Comparison of ENCODE assay signal across 10 cellular contexts in genomic region chr14:99228760-99229159, GRCh38. TPM values are rescaled to one million over a fixed set of nuclear protein-coding genes. Genes with fewer than 3 reads are reported as not detected.
DNase-seq lines count a peak whose midpoint lies in the region; ATAC-seq and TF ChIP-seq lines count a peak whose summit lies in the region.
"Not testable (repeated sequence)": the region's sequence is repeated elsewhere in the genome, so short reads cannot be mapped to it uniquely, and the experiment has no call there.
"Had no signal": no experiment of that assay in that cellular context is flagged by ENCODE, and none has a peak within 500 bp of the region (broad histone marks: within the 10 kb centered on the region; RNA-seq: fewer than 3 reads in every experiment).

No MANE protein-coding gene starts in this region.

- H3K4me1 Mint-ChIP-seq in activated CD4-positive, alpha-beta T cell treated with anti-CD3 and anti-CD28 coated beads, Interleukin-2, amount 10 ng/mL, durations not matched to agents 7 days and 5 days = peaks cover 98% of the 10 kb centered on the region
- H3K4me1 Mint-ChIP-seq in activated T-cell treated with anti-CD3 and anti-CD28 coated beads, Interleukin-2, amount 50 U/mL, for 4 hours (ENCODE audit: low read depth) = peaks cover 96% of the 10 kb centered on the region
- H3K4me1 Mint-ChIP-seq in activated naive CD4-positive, alpha-beta T cell treated with anti-CD3 and anti-CD28 coated beads, Interleukin-2, amount 10 ng/mL, durations not matched to agents 7 days and 5 days = peaks cover 97% of the 10 kb centered on the region
- peaks cover 96% of the 10 kb centered on the region for H3K4me1 Mint-ChIP-seq in brain
- H3K4me1 Mint-ChIP-seq in natural killer cell = peaks cover 83 to 88% of the 10 kb centered on the region in 2 donors
- H3K4me1 Mint-ChIP-seq in stimulated activated naive B cell treated with anti-CD40 and anti-IgM and Interleukin-4, amounts not matched to agents 10 μg/mL and 1 μg/mL and 100 μg/mL, for 72 hours = not testable (repeated sequence)

- not testable (repeated sequence) for H3K27me3 Mint-ChIP-seq in activated CD4-positive, alpha-beta T cell treated with anti-CD3 and anti-CD28 coated beads, Interleukin-2, amount 10 ng/mL, durations not matched to agents 7 days and 5 days; activated T-cell treated with anti-CD3 and anti-CD28 coated beads, Interleukin-2, amount 50 U/mL, for 4 hours (ENCODE audit: low read depth); activated naive CD4-positive, alpha-beta T cell treated with anti-CD3 and anti-CD28 coated beads, Interleukin-2, amount 10 ng/mL, durations not matched to agents 7 days and 5 days; brain; natural killer cell (ENCODE audit: low read depth in 2 of 2)
- H3K27me3 Mint-ChIP-seq in stimulated activated naive B cell treated with anti-CD40 and anti-IgM and Interleukin-4, amounts not matched to agents 10 μg/mL and 1 μg/mL and 100 μg/mL, for 72 hours = peaks cover 27 to 70% of the 10 kb centered on the region in 2 donors

- not testable (repeated sequence) for H3K36me3 ChIP-seq in HEK293 (ENCODE audit: control insufficient read depth in 2 of 2, insufficient read depth in 1 of 2, low read length in 2 of 2)

- peaks cover 30% of the 10 kb centered on the region for H3K4me1 ChIP-seq in HEK293 (ENCODE audit: control insufficient read depth, insufficient read depth, low read length)

- not testable (repeated sequence) for H3K4me3 ChIP-seq in HEK293 (ENCODE audit: low read depth, low read length)

- intact Hi-C loops in natural killer cell (cut with micrococcal nuclease) = not testable (repeated sequence)

- H3K9me3 Mint-ChIP-seq in activated CD4-positive, alpha-beta T cell treated with anti-CD3 and anti-CD28 coated beads, Interleukin-2, amount 10 ng/mL, durations not matched to agents 7 days and 5 days; activated T-cell treated with anti-CD3 and anti-CD28 coated beads, Interleukin-2, amount 50 U/mL, for 4 hours; activated naive CD4-positive, alpha-beta T cell treated with anti-CD3 and anti-CD28 coated beads, Interleukin-2, amount 10 ng/mL, durations not matched to agents 7 days and 5 days; brain; natural killer cell; stimulated activated naive B cell treated with anti-CD40 and anti-IgM and Interleukin-4, amounts not matched to agents 10 μg/mL and 1 μg/mL and 100 μg/mL, for 72 hours: not testable (repeated sequence)

- ATAC-seq in activated T-cell treated with anti-CD3 and anti-CD28 coated beads, Interleukin-2, amount 50 U/mL, for 4 hours; natural killer cell; stimulated activated naive B cell treated with anti-CD40 and anti-IgM and Interleukin-4, amounts not matched to agents 10 μg/mL and 1 μg/mL and 100 μg/mL, for 72 hours (replicated peaks): not testable (repeated sequence)

- not testable (repeated sequence) for DNase-seq in activated CD4-positive, alpha-beta T cell treated with anti-CD3 and anti-CD28 coated beads, Interleukin-2, amount 10 ng/mL, durations not matched to agents 7 days and 5 days; activated T-cell treated with anti-CD3 and anti-CD28 coated beads, Interleukin-2, amount 50 U/mL, for 4 hours; activated naive CD4-positive, alpha-beta T cell treated with anti-CD3 and anti-CD28 coated beads, Interleukin-2, amount 10 ng/mL, durations not matched to agents 7 days and 5 days; natural killer cell; stimulated activated naive B cell treated with anti-CD40 and anti-IgM and Interleukin-4, amounts not matched to agents 10 μg/mL and 1 μg/mL and 100 μg/mL, for 72 hours

- peaks cover 82% of the 10 kb centered on the region for H3K36me3 Mint-ChIP-seq in activated CD4-positive, alpha-beta T cell treated with anti-CD3 and anti-CD28 coated beads, Interleukin-2, amount 10 ng/mL, durations not matched to agents 7 days and 5 days (ENCODE audit: low read depth)
- H3K36me3 Mint-ChIP-seq in activated T-cell treated with anti-CD3 and anti-CD28 coated beads, Interleukin-2, amount 50 U/mL, for 4 hours (ENCODE audit: insufficient read depth) = peaks cover 30% of the 10 kb centered on the region
- peaks cover 79% of the 10 kb centered on the region for H3K36me3 Mint-ChIP-seq in activated naive CD4-positive, alpha-beta T cell treated with anti-CD3 and anti-CD28 coated beads, Interleukin-2, amount 10 ng/mL, durations not matched to agents 7 days and 5 days
- not testable (repeated sequence) for H3K36me3 Mint-ChIP-seq in brain; natural killer cell; stimulated activated naive B cell treated with anti-CD40 and anti-IgM and Interleukin-4, amounts not matched to agents 10 μg/mL and 1 μg/mL and 100 μg/mL, for 72 hours

- TF ChIP-seq CTCF in HEK293 (tag by site-specific recombination; IDR thresholded peaks at IDR 0.05); brain (conservative IDR thresholded peaks at IDR 0.05); natural killer cell (IDR thresholded peaks at IDR 0.05): not testable (repeated sequence)

- H3K9me3 ChIP-seq in HEK293 (ENCODE audit: control insufficient read depth, insufficient read depth, low read depth, low read length) = not testable (repeated sequence)

- POLR2A ChIA-PET in HEK293 (lab: Yijun Ruan, JAX); activated CD4-positive, alpha-beta T cell treated with anti-CD3 and anti-CD28 coated beads, Interleukin-2, amount 10 ng/mL, durations not matched to agents 7 days and 5 days (lab: Charles Lee): not testable (repeated sequence)

- H3K27ac Mint-ChIP-seq in activated CD4-positive, alpha-beta T cell treated with anti-CD3 and anti-CD28 coated beads, Interleukin-2, amount 10 ng/mL, durations not matched to agents 7 days and 5 days = peak overlapping the region; percentile 98
- H3K27ac Mint-ChIP-seq in activated naive CD4-positive, alpha-beta T cell treated with anti-CD3 and anti-CD28 coated beads, Interleukin-2, amount 10 ng/mL, durations not matched to agents 7 days and 5 days = peak overlapping the region; percentile 99
- peak overlapping the region; percentile 29 to 87 (median 60) for H3K27ac Mint-ChIP-seq in brain
- H3K27ac Mint-ChIP-seq in natural killer cell = peak overlapping the region; percentile 94 to 96
- H3K27ac Mint-ChIP-seq in stimulated activated naive B cell treated with anti-CD40 and anti-IgM and Interleukin-4, amounts not matched to agents 10 μg/mL and 1 μg/mL and 100 μg/mL, for 72 hours = peak overlapping the region; percentile 2

- CTCF ChIA-PET in HEK293 (lab: Yijun Ruan, JAX) = interaction anchor here (0.6 to 1.2 kb wide), 2 partner anchors 38 to 43 kb away, joined by 3 read pairs; partner anchors contain the start of gene BCL11B
- CTCF ChIA-PET in activated CD4-positive, alpha-beta T cell treated with anti-CD3 and anti-CD28 coated beads, Interleukin-2, amount 10 ng/mL, durations not matched to agents 7 days and 5 days (lab: Charles Lee) = interaction anchor here (0.5 to 17.4 kb wide), 8 partner anchors 8 to 1116 kb away, joined by 3 to 192 read pairs (median 3); partner anchors contain the start of gene BCL11B
- CTCF ChIA-PET in activated naive CD4-positive, alpha-beta T cell treated with anti-CD3 and anti-CD28 coated beads, Interleukin-2, amount 10 ng/mL, durations not matched to agents 7 days and 5 days (lab: Charles Lee) = interaction anchor here (1.0 to 11.9 kb wide), 2 partner anchors 20 to 36 kb away, joined by 3 to 140 read pairs; no protein-coding TSS in a partner anchor

- not testable (repeated sequence) for H3K27ac ChIP-seq in HEK293 (ENCODE audit: extremely low read depth, low read depth, low read length)

- peak overlapping the region; percentile 74 for H3K4me3 Mint-ChIP-seq in activated CD4-positive, alpha-beta T cell treated with anti-CD3 and anti-CD28 coated beads, Interleukin-2, amount 10 ng/mL, durations not matched to agents 7 days and 5 days
- H3K4me3 Mint-ChIP-seq in activated T-cell treated with anti-CD3 and anti-CD28 coated beads, Interleukin-2, amount 50 U/mL, for 4 hours = peak overlapping the region; percentile 7
- peak overlapping the region; percentile 74 for H3K4me3 Mint-ChIP-seq in activated naive CD4-positive, alpha-beta T cell treated with anti-CD3 and anti-CD28 coated beads, Interleukin-2, amount 10 ng/mL, durations not matched to agents 7 days and 5 days
- peak overlapping the region in 2 of 5 experiments; percentile 18 to 54 for H3K4me3 Mint-ChIP-seq in brain
- H3K4me3 Mint-ChIP-seq in natural killer cell = peak overlapping the region; percentile 82
- not testable (repeated sequence) for H3K4me3 Mint-ChIP-seq in stimulated activated naive B cell treated with anti-CD40 and anti-IgM and Interleukin-4, amounts not matched to agents 10 μg/mL and 1 μg/mL and 100 μg/mL, for 72 hours

TF ChIP-seq in HEK293, 187 proteins besides CTCF, POLR2A, EP300 and RAD21:
- TF ChIP-seq ZBTB17 (tag by site-specific recombination; IDR thresholded peaks at IDR 0.05) (peak; percentile 91), ZNF366 (tag by site-specific recombination; conservative IDR thresholded peaks at IDR 0.05) (peak; percentile 99)

RNA-seq across cellular contexts. Expression of gene BCL11B, which starts 43.2 kb away (rescaled TPM):
- total RNA-seq in activated CD4-positive, alpha-beta T cell treated with anti-CD3 and anti-CD28 coated beads, Interleukin-2, amount 10 ng/mL, durations not matched to agents 7 days and 5 days = 100 to 1,000 TPM; 115 to 116 TPM
- total RNA-seq in activated T-cell treated with anti-CD3 and anti-CD28 coated beads, Interleukin-2, amount 50 U/mL, for 4 hours = 10 to 100 TPM; 54.6 to 64.6 (median 62.4) TPM
- 1.6 TPM for polyA plus RNA-seq in brain (ENCODE audit: insufficient read depth, low read depth, low replicate concordance)
- 10 to 100 TPM; 43.5 to 61.5 (median 56.2) TPM for total RNA-seq in natural killer cell
- total RNA-seq: G401, NCI-H460 had no signal
- polyA plus RNA-seq: IMR-90 had no signal

Comparison
In these comparisons a context has a peak if more than half of its experiments do, and no peak if none do; other contexts are left out.
1. H3K27ac Mint-ChIP-seq: peak in every context shown above with its lines; median percentile 99 in activated naive CD4-positive, alpha-beta T cell treated with anti-CD3 and anti-CD28 coated beads, Interleukin-2, amount 10 ng/mL, durations not matched to agents 7 days and 5 days; 98 in activated CD4-positive, alpha-beta T cell treated with anti-CD3 and anti-CD28 coated beads, Interleukin-2, amount 10 ng/mL, durations not matched to agents 7 days and 5 days; 95 in natural killer cell; 60 in brain; 2 in stimulated activated naive B cell treated with anti-CD40 and anti-IgM and Interleukin-4, amounts not matched to agents 10 μg/mL and 1 μg/mL and 100 μg/mL, for 72 hours.